Comparison of ENCODE assay signal across 1 cellular context in the genomic region with DNA sequence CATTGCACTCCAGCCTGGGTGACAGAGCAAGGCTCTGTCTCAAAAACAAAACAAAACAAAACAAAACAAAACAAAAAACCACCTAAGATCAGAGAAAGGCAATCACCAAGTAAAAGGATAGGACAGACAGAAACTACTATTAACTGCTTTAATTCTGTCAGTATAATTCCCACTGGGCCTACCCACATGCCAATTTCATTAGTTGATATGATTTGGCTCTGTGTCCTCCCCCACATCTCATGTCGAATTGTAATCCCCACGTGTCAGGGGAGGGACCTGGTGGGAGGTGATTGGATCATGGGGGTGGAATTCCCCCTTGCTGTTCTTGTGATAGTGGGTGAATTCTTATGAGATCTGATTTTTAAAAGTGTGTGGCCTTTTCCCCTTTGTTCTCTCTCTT.
TF ChIP-seq lines count a peak whose summit lies in the region.

No MANE protein-coding gene starts in this region.

TF ChIP-seq in K562, 482 proteins besides CTCF, POLR2A, EP300 and RAD21 (continues in another document):
- no peak for TF ChIP-seq GTF3C2 (IDR thresholded peaks at IDR 0.05; ENCODE audit: borderline replicate concordance, extremely low read depth, insufficient read length)
- TF ChIP-seq, protein P1, sequence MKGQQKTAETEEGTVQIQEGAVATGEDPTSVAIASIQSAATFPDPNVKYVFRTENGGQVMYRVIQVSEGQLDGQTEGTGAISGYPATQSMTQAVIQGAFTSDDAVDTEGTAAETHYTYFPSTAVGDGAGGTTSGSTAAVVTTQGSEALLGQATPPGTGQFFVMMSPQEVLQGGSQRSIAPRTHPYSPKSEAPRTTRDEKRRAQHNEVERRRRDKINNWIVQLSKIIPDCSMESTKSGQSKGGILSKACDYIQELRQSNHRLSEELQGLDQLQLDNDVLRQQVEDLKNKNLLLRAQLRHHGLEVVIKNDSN (CRISPR knock-in tag; IDR thresholded peaks at IDR 0.05), result 0 out of 2 replicates have a peak, but pooled peaks have one; percentile 15
- TF ChIP-seq, protein P2, sequence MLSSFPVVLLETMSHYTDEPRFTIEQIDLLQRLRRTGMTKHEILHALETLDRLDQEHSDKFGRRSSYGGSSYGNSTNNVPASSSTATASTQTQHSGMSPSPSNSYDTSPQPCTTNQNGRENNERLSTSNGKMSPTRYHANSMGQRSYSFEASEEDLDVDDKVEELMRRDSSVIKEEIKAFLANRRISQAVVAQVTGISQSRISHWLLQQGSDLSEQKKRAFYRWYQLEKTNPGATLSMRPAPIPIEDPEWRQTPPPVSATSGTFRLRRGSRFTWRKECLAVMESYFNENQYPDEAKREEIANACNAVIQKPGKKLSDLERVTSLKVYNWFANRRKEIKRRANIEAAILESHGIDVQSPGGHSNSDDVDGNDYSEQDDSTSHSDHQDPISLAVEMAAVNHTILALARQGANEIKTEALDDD (IDR thresholded peaks at IDR 0.05), result no peak
- peak; percentile 31; the same call in 1 of the 2 replicates for TF ChIP-seq L3MBTL2 (IDR thresholded peaks at IDR 0.05)
- TF ChIP-seq BMI1 (IDR thresholded peaks at IDR 0.05; ENCODE audit: low read length), result no peak
- TF ChIP-seq JUN (IDR thresholded peaks at IDR 0.05; ENCODE audit: borderline replicate concordance, low read depth, low read length), result no peak
- no peak for TF ChIP-seq JUN (CRISPR knock-in tag; IDR thresholded peaks at IDR 0.05; ENCODE audit: borderline replicate concordance)
- TF ChIP-seq MGA (IDR thresholded peaks at IDR 0.05), result peak; percentile 55
- TF ChIP-seq NFXL1 (CRISPR knock-in tag; IDR thresholded peaks at IDR 0.05), result no peak
- no peak for TF ChIP-seq ELK1 (CRISPR knock-in tag; IDR thresholded peaks at IDR 0.05)
- TF ChIP-seq ARID1B (IDR thresholded peaks at IDR 0.05), result peak; percentile 20; the same call in 1 of the 2 replicates
- TF ChIP-seq, protein P3, sequence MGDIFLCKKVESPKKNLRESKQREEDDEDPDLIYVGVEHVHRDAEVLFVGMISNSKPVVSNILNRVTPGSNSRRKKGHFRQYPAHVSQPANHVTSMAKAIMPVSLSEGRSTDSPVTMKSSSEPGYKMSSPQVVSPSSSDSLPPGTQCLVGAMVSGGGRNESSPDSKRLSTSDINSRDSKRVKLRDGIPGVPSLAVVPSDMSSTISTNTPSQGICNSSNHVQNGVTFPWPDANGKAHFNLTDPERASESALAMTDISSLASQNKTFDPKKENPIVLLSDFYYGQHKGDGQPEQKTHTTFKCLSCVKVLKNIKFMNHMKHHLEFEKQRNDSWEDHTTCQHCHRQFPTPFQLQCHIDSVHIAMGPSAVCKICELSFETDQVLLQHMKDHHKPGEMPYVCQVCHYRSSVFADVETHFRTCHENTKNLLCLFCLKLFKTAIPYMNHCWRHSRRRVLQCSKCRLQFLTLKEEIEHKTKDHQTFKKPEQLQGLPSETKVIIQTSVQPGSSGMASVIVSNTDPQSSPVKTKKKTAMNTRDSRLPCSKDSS (IDR thresholded peaks at IDR 0.05; ENCODE audit: low read depth, partially characterized antibody), result no peak
- TF ChIP-seq MAZ (CRISPR knock-in tag; conservative IDR thresholded peaks at IDR 0.05 in 1 of 2, IDR thresholded peaks at IDR 0.05 in 1 of 2), result no peak
- no peak for TF ChIP-seq POLR2H (tag; IDR thresholded peaks at IDR 0.05; ENCODE audit: low read depth)
- TF ChIP-seq, protein P4, sequence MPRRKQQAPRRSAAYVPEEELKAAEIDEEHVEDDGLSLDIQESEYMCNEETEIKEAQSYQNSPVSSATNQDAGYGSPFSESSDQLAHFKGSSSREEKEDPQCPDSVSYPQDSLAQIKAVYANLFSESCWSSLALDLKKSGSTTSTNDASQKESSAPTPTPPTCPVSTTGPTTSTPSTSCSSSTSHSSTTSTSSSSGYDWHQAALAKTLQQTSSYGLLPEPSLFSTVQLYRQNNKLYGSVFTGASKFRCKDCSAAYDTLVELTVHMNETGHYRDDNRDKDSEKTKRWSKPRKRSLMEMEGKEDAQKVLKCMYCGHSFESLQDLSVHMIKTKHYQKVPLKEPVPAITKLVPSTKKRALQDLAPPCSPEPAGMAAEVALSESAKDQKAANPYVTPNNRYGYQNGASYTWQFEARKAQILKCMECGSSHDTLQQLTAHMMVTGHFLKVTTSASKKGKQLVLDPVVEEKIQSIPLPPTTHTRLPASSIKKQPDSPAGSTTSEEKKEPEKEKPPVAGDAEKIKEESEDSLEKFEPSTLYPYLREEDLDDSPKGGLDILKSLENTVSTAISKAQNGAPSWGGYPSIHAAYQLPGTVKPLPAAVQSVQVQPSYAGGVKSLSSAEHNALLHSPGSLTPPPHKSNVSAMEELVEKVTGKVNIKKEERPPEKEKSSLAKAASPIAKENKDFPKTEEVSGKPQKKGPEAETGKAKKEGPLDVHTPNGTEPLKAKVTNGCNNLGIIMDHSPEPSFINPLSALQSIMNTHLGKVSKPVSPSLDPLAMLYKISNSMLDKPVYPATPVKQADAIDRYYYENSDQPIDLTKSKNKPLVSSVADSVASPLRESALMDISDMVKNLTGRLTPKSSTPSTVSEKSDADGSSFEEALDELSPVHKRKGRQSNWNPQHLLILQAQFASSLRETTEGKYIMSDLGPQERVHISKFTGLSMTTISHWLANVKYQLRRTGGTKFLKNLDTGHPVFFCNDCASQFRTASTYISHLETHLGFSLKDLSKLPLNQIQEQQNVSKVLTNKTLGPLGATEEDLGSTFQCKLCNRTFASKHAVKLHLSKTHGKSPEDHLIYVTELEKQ (CRISPR knock-in tag; IDR thresholded peaks at IDR 0.05), result 0 out of 2 replicates have a peak, but pooled peaks have one; percentile 9
- TF ChIP-seq, protein P5, sequence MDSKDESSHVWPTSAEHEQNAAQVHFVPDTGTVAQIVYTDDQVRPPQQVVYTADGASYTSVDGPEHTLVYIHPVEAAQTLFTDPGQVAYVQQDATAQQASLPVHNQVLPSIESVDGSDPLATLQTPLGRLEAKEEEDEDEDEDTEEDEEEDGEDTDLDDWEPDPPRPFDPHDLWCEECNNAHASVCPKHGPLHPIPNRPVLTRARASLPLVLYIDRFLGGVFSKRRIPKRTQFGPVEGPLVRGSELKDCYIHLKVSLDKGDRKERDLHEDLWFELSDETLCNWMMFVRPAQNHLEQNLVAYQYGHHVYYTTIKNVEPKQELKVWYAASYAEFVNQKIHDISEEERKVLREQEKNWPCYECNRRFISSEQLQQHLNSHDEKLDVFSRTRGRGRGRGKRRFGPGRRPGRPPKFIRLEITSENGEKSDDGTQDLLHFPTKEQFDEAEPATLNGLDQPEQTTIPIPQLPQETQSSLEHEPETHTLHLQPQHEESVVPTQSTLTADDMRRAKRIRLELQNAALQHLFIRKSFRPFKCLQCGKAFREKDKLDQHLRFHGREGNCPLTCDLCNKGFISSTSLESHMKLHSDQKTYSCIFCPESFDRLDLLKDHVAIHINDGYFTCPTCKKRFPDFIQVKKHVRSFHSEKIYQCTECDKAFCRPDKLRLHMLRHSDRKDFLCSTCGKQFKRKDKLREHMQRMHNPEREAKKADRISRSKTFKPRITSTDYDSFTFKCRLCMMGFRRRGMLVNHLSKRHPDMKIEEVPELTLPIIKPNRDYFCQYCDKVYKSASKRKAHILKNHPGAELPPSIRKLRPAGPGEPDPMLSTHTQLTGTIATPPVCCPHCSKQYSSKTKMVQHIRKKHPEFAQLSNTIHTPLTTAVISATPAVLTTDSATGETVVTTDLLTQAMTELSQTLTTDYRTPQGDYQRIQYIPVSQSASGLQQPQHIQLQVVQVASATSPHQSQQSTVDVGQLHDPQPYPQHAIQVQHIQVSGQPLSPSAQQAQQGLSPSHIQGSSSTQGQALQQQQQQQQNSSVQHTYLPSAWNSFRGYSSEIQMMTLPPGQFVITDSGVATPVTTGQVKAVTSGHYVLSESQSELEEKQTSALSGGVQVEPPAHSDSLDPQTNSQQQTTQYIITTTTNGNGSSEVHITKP (IDR thresholded peaks at IDR 0.05; ENCODE audit: partially characterized antibody), result peak; percentile 81
